2 cellular contexts compared by ENCODE assay signal in the genomic region with DNA sequence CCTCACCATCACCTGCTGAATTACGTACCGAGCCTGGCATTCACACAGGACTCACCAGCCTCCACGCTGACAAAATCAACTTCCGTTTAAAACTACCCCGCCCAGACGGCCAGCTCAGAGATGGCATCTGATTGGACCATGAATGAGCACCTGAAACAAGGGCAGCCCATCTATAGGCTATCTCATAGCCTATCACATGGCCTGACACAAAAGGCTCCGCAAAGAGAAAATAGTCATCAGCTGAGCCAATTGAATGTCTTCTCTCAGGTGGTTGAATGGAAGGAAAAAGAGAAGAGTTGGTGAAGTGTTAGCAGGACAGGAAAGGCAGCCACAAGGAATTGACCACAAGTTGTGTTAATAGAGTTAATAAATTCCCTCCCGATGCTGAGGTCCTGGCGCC.
TF ChIP-seq lines count a peak whose summit lies in the region.

No MANE protein-coding gene starts in this region.

TF ChIP-seq in HCT116, 20 proteins besides CTCF, POLR2A, EP300 and RAD21 (continued from another document):
- TF ChIP-seq EZH2phosphoT487 (IDR thresholded peaks at IDR 0.05; ENCODE audit: borderline replicate concordance) (no peak), ELF1 (IDR thresholded peaks at IDR 0.05; ENCODE audit: borderline replicate concordance, low read depth) (no peak), POLR2AphosphoS5 (IDR thresholded peaks at IDR 0.05; ENCODE audit: low read depth, low read length) (no peak), SP1 (IDR thresholded peaks at IDR 0.05; ENCODE audit: low read depth) (no peak), JUND (IDR thresholded peaks at IDR 0.05) (no peak), YY1 (IDR thresholded peaks at IDR 0.05; ENCODE audit: extremely low read depth, insufficient replicate concordance, low read depth, low read length) (no peak), CBX3 (IDR thresholded peaks at IDR 0.05; ENCODE audit: low read depth) (no peak), EZH2 (IDR thresholded peaks at IDR 0.05) (no peak), FOSL1 (IDR thresholded peaks at IDR 0.05; ENCODE audit: low read depth) (no peak), TCF7L2 (IDR thresholded peaks at IDR 0.05; ENCODE audit: borderline replicate concordance, extremely low read depth, insufficient read depth, insufficient read length) (no peak), SIN3A (IDR thresholded peaks at IDR 0.05; ENCODE audit: low read depth) (no peak), EGR1 (IDR thresholded peaks at IDR 0.05; ENCODE audit: low read depth) (no peak), CEBPB (IDR thresholded peaks at IDR 0.05; ENCODE audit: low read depth) (no peak), ZFX (IDR thresholded peaks at IDR 0.05) (no peak)
- TF ChIP-seq, protein P1, sequence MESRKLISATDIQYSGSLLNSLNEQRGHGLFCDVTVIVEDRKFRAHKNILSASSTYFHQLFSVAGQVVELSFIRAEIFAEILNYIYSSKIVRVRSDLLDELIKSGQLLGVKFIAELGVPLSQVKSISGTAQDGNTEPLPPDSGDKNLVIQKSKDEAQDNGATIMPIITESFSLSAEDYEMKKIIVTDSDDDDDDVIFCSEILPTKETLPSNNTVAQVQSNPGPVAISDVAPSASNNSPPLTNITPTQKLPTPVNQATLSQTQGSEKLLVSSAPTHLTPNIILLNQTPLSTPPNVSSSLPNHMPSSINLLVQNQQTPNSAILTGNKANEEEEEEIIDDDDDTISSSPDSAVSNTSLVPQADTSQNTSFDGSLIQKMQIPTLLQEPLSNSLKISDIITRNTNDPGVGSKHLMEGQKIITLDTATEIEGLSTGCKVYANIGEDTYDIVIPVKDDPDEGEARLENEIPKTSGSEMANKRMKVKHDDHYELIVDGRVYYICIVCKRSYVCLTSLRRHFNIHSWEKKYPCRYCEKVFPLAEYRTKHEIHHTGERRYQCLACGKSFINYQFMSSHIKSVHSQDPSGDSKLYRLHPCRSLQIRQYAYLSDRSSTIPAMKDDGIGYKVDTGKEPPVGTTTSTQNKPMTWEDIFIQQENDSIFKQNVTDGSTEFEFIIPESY (IDR thresholded peaks at IDR 0.05; ENCODE audit: extremely low read depth, insufficient replicate concordance, low read length), result no peak
- TF ChIP-seq, protein P2, sequence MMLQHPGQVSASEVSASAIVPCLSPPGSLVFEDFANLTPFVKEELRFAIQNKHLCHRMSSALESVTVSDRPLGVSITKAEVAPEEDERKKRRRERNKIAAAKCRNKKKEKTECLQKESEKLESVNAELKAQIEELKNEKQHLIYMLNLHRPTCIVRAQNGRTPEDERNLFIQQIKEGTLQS (IDR thresholded peaks at IDR 0.05), result no peak
- TF ChIP-seq, protein P3, sequence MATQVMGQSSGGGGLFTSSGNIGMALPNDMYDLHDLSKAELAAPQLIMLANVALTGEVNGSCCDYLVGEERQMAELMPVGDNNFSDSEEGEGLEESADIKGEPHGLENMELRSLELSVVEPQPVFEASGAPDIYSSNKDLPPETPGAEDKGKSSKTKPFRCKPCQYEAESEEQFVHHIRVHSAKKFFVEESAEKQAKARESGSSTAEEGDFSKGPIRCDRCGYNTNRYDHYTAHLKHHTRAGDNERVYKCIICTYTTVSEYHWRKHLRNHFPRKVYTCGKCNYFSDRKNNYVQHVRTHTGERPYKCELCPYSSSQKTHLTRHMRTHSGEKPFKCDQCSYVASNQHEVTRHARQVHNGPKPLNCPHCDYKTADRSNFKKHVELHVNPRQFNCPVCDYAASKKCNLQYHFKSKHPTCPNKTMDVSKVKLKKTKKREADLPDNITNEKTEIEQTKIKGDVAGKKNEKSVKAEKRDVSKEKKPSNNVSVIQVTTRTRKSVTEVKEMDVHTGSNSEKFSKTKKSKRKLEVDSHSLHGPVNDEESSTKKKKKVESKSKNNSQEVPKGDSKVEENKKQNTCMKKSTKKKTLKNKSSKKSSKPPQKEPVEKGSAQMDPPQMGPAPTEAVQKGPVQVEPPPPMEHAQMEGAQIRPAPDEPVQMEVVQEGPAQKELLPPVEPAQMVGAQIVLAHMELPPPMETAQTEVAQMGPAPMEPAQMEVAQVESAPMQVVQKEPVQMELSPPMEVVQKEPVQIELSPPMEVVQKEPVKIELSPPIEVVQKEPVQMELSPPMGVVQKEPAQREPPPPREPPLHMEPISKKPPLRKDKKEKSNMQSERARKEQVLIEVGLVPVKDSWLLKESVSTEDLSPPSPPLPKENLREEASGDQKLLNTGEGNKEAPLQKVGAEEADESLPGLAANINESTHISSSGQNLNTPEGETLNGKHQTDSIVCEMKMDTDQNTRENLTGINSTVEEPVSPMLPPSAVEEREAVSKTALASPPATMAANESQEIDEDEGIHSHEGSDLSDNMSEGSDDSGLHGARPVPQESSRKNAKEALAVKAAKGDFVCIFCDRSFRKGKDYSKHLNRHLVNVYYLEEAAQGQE (IDR thresholded peaks at IDR 0.05; ENCODE audit: low read depth), result no peak
- TF ChIP-seq, protein P4, sequence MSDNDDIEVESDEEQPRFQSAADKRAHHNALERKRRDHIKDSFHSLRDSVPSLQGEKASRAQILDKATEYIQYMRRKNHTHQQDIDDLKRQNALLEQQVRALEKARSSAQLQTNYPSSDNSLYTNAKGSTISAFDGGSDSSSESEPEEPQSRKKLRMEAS (IDR thresholded peaks at IDR 0.05), result no peak
TF ChIP-seq in HCT116: peak in this region for 0.

TF ChIP-seq in WTC11, 78 proteins besides CTCF, POLR2A, EP300 and RAD21 (continued from another document):
- TF ChIP-seq NFYB (CRISPR knock-in tag; conservative IDR thresholded peaks at IDR 0.05; ENCODE audit: low read depth), result 0 out of 2 replicates have a peak, but pooled peaks have one; percentile 23
